ENCODE assay signal across 20 cellular contexts in the genomic region with DNA sequence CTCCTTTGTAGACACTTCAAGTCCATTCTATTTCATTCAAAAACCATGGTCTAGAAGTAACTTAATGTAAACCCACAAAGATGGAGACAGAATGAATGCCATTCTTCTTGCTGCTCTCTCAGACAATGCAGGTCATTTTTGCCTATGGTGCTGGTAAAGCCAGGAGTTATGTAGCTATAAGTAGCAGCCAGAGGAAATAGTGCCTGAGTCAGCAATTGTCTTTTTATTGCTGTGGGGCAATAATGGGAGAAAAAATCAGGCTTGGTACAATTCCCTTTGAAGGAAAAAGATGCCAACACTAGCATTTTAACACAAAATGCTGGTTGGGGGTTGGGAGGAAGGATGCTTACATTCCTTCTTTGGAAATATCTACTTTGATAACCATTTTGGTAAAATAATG. TPM values are rescaled to one million over a fixed set of nuclear protein-coding genes. Genes with fewer than 3 reads are reported as not detected.
A peak's percentile ranks its signal among the peaks of the same experiment; 100 is the strongest.
DNase-seq lines count a peak whose midpoint lies in the region; FAIRE-seq and TF ChIP-seq lines count a peak whose summit lies in the region.
"Had no signal": no experiment of that assay in that cellular context is flagged by ENCODE, and none has a peak within 500 bp of the region (broad histone marks: within the 10 kb centered on the region; RNA-seq: fewer than 3 reads in every experiment).

No MANE protein-coding gene starts in this region.

- TF ChIP-seq CTCF in H9 (conservative IDR thresholded peaks at IDR 0.05) (no peak), endothelial cell of umbilical vein (IDR thresholded peaks at IDR 0.05; ENCODE audit: extremely low read depth in 1 of 2, insufficient read depth in 1 of 2, low read depth in 1 of 2, low read length in 2 of 2) (no peak)

- CTCF ChIA-PET in endothelial cell of umbilical vein (lab: Charles Lee), result interaction anchor here (1.0 to 1.4 kb wide), 4 partner anchors 9 to 43 kb away, joined by 3 to 4 read pairs (median 4); partner anchors contain the start of gene SCN1A

- no peak overlapping the region for H3K23ac ChIP-seq in H9 (ENCODE audit: insufficient read length, low read depth, low read length)
- no peak overlapping the region for H3K23ac ChIP-seq in mesenchymal stem cell (ENCODE audit: low read length in 2 of 2)

- H3T11ph ChIP-seq in H9 (ENCODE audit: low read length), result no peak overlapping the region

- H4K5ac ChIP-seq in H9 (ENCODE audit: insufficient read length, low read depth, low read length), result no peak overlapping the region

- no peak overlapping the region for H3K9ac ChIP-seq in H9 (ENCODE audit: extremely low read depth, insufficient read length, low read length)
- H3K9ac ChIP-seq in endothelial cell of umbilical vein (replicated peaks; ENCODE audit: extremely low read depth, insufficient read depth, low read length), result no peak overlapping the region
- no peak overlapping the region for H3K9ac ChIP-seq in mesenchymal stem cell (ENCODE audit: low read length)
- H3K9ac ChIP-seq: BLaER1 had no signal

- no peak overlapping the region for H3K56ac ChIP-seq in H9 (ENCODE audit: insufficient read length, low read depth, low read length)

- no peaks in the 10 kb centered on the region for H3K4me1 Mint-ChIP-seq in H9
- H3K4me1 Mint-ChIP-seq: CD4-positive, alpha-beta memory T cell had no signal

- H2BK5ac ChIP-seq in H9 (ENCODE audit: insufficient read length, low read length) (no peak overlapping the region), mesenchymal stem cell (ENCODE audit: low read depth, low read length, poor library complexity, severe bottlenecking) (no peak overlapping the region)

- H3K4me3 ChIP-seq in endothelial cell of umbilical vein (replicated peaks in 1 of 3; ENCODE audit: insufficient read depth in 1 of 3, low read depth in 1 of 3, low read length in 3 of 3), result no peak overlapping the region
- no peak overlapping the region for H3K4me3 ChIP-seq in mesenchymal stem cell (ENCODE audit: insufficient read depth in 1 of 2, low read depth in 1 of 2, low read length in 2 of 2)
- H3K4me3 ChIP-seq: BLaER1 had no signal

- no peak overlapping the region for H3K27ac ChIP-seq in H9 (ENCODE audit: insufficient read length, low read depth, low read length)
- H3K27ac ChIP-seq in endothelial cell of umbilical vein (ENCODE audit: insufficient read depth, low read depth, low read length), result no peak overlapping the region
- no peak overlapping the region for H3K27ac ChIP-seq in mesenchymal stem cell (ENCODE audit: low read length, poor library complexity, severe bottlenecking)
- H3K27ac ChIP-seq: BLaER1 had no signal

- H3K23me2 ChIP-seq in H9 (ENCODE audit: insufficient read length, low read depth, low read length, poor library complexity, severe bottlenecking), result no peaks in the 10 kb centered on the region

- no peak overlapping the region for H2BK12ac ChIP-seq in H9 (ENCODE audit: insufficient read length, low read depth, low read length)
- H2BK12ac ChIP-seq in mesenchymal stem cell (ENCODE audit: low read length in 2 of 2), result no peak overlapping the region

- POLR2A ChIA-PET in endothelial cell of umbilical vein (lab: Charles Lee), result no interaction called here

- BruUV-seq in endothelial cell of umbilical vein (replicated peaks; lab: Mats Ljungman, UMichigan), result no TSS peak

- no peaks in the 10 kb centered on the region for H3K79me1 ChIP-seq in H9 (ENCODE audit: insufficient read depth, low read depth, low read length, poor library complexity, severe bottlenecking)
- H3K79me1 ChIP-seq in mesenchymal stem cell (replicated peaks; ENCODE audit: low read length, poor library complexity, severe bottlenecking), result no peaks in the 10 kb centered on the region

- H3K27me3 Mint-ChIP-seq in H9 (ENCODE audit: low read depth), result no peaks in the 10 kb centered on the region

- no peak overlapping the region for H3K27ac Mint-ChIP-seq in H9
- H3K27ac Mint-ChIP-seq: CD14-positive monocyte; CD4-positive, alpha-beta memory T cell had no signal

- H3K4me1 ChIP-seq in H9 (ENCODE audit: insufficient read depth, low read length), result no peaks in the 10 kb centered on the region
- H3K4me1 ChIP-seq in endothelial cell of umbilical vein (ENCODE audit: control insufficient read depth, extremely low read depth, insufficient read depth, low read length), result peaks cover 12% of the 10 kb centered on the region
- no peaks in the 10 kb centered on the region for H3K4me1 ChIP-seq in mesenchymal stem cell (ENCODE audit: control insufficient read depth, insufficient read depth, low read depth, low read length)

- H3K36me3 Mint-ChIP-seq in H9 (ENCODE audit: insufficient read depth in 1 of 3, low read depth in 3 of 3), result no peaks in the 10 kb centered on the region
- H3K36me3 Mint-ChIP-seq: CD4-positive, alpha-beta memory T cell had no signal

- H3K18ac ChIP-seq in H9 (ENCODE audit: insufficient read length, low read depth, low read length), result no peak overlapping the region
- H3K18ac ChIP-seq in mesenchymal stem cell (ENCODE audit: low read depth in 1 of 2, low read length in 2 of 2), result no peak overlapping the region

- no peak overlapping the region for H2BK15ac ChIP-seq in H9 (ENCODE audit: low read depth, low read length)
- H2BK15ac ChIP-seq in mesenchymal stem cell (ENCODE audit: low read depth, poor library complexity, severe bottlenecking), result no peak overlapping the region

- H2AK5ac ChIP-seq in H9 (ENCODE audit: insufficient read length, low read length) (no peak overlapping the region), mesenchymal stem cell (ENCODE audit: low read length, severe bottlenecking) (no peak overlapping the region)

- no peak for TF ChIP-seq POLR2A in endothelial cell of umbilical vein (IDR thresholded peaks at IDR 0.05; ENCODE audit: low read depth, low read length)

- intact Hi-C loops in endothelial cell of umbilical vein (cut with micrococcal nuclease), result no loop called here

- no peaks in the 10 kb centered on the region for H3K9me3 Mint-ChIP-seq in H9
- H3K9me3 Mint-ChIP-seq: CD4-positive, alpha-beta memory T cell had no signal

- no peaks in the 10 kb centered on the region for H3K36me3 ChIP-seq in endothelial cell of umbilical vein (ENCODE audit: control insufficient read depth in 2 of 2, extremely low read depth in 1 of 2, insufficient read depth in 2 of 2, low read length in 2 of 2)
- H3K36me3 ChIP-seq in mesenchymal stem cell (ENCODE audit: control insufficient read depth in 1 of 2, insufficient read depth in 2 of 2, low read depth in 1 of 2, low read length in 2 of 2), result no peaks in the 10 kb centered on the region
- H3K36me3 ChIP-seq: BLaER1 had no signal

- no peaks in the 10 kb centered on the region for H3K27me3 ChIP-seq in H9 (ENCODE audit: insufficient read depth, low read length)
- H3K27me3 ChIP-seq in endothelial cell of umbilical vein (ENCODE audit: control insufficient read depth in 2 of 2, insufficient read depth in 2 of 2, low read length in 2 of 2), result no peaks in the 10 kb centered on the region
- H3K27me3 ChIP-seq in mesenchymal stem cell (ENCODE audit: control insufficient read depth in 1 of 2, insufficient read depth in 1 of 2, low read length in 2 of 2), result no peaks in the 10 kb centered on the region
- H3K27me3 ChIP-seq: BLaER1 had no signal

- H4K20me1 ChIP-seq in H9 (ENCODE audit: control insufficient read depth, insufficient read depth, insufficient read length) (no peaks in the 10 kb centered on the region), endothelial cell of umbilical vein (replicated peaks; ENCODE audit: control insufficient read depth, extremely low read depth, insufficient read depth, low read length) (no peaks in the 10 kb centered on the region)
- H4K20me1 ChIP-seq: BLaER1 had no signal

- H3K4me2 ChIP-seq in H9 (ENCODE audit: insufficient read depth, insufficient read length, low read length) (no peak overlapping the region), endothelial cell of umbilical vein (ENCODE audit: insufficient read depth, low read length) (no peak overlapping the region), mesenchymal stem cell (ENCODE audit: low read length, poor library complexity, severe bottlenecking) (no peak overlapping the region)
- H3K4me2 ChIP-seq: BLaER1 had no signal

- H3K79me2 ChIP-seq in H9 (ENCODE audit: insufficient read depth, low read length), result no peaks in the 10 kb centered on the region
- H3K79me2 ChIP-seq in endothelial cell of umbilical vein (ENCODE audit: control insufficient read depth, insufficient read depth, low read length), result no peaks in the 10 kb centered on the region

- H3K9me1 ChIP-seq in endothelial cell of umbilical vein (replicated peaks; ENCODE audit: control insufficient read depth, extremely low read depth, insufficient read depth, low read length), result no peaks in the 10 kb centered on the region

- no peak overlapping the region for H3K14ac ChIP-seq in H9 (ENCODE audit: insufficient read depth, low read length)
- no peak overlapping the region for H3K14ac ChIP-seq in mesenchymal stem cell (ENCODE audit: low read length in 2 of 2)

- no peaks in the 10 kb centered on the region for H3K9me3 ChIP-seq in H9 (ENCODE audit: control insufficient read depth, low read depth, low read length)
- no peaks in the 10 kb centered on the region for H3K9me3 ChIP-seq in endothelial cell of umbilical vein (replicated peaks; ENCODE audit: control insufficient read depth, insufficient read depth, low read length)
- no peaks in the 10 kb centered on the region for H3K9me3 ChIP-seq in mesenchymal stem cell (ENCODE audit: control insufficient read depth, low read length)
- H3K9me3 ChIP-seq: BLaER1 had no signal

- no peak overlapping the region for H2BK120ac ChIP-seq in H9 (ENCODE audit: low read depth, low read length, poor library complexity, severe bottlenecking)
- no peak overlapping the region for H2BK120ac ChIP-seq in mesenchymal stem cell (ENCODE audit: low read depth, low read length)

- H2BK20ac ChIP-seq in H9 (ENCODE audit: low read depth, low read length, poor library complexity, severe bottlenecking), result peak overlapping the region; percentile 6

- DNase-seq in H9 (no peak), NCI-H69 (lab: John Stamatoyannopoulos, UW) (peak; percentile 34), endothelial cell of umbilical vein (ENCODE audit: low read depth, low spot score) (peak; percentile 61), lung microvascular endothelial cell (ENCODE audit: low read depth in 2 of 2) (peak; percentile 14 to 27), mesenchymal stem cell (no peak), NCI-H2081 treated with DMSO at 0.1 percent for 48 hours (lab: John Stamatoyannopoulos, UW) (no peak), NCI-H524 treated with DMSO at 0.1 percent for 48 hours (lab: John Stamatoyannopoulos, UW) (no peak), SHP77 treated with DMSO at 0.1 percent for 48 hours (lab: John Stamatoyannopoulos, UW) (no peak)
- DNase-seq: CD4-positive, alpha-beta memory T cell; DMS153; DMS79; GDM1; GOT3; H7 had no signal

- no peak overlapping the region for H3K4me3 Mint-ChIP-seq in H9
- H3K4me3 Mint-ChIP-seq: CD14-positive monocyte; CD4-positive, alpha-beta memory T cell had no signal

- no peak for FAIRE-seq in endothelial cell of umbilical vein (lab: Jason Lieb, UNC)
- FAIRE-seq: A204.1, HTR-8/SVneo had no signal

- H4K8ac ChIP-seq in H9 (replicated peaks; ENCODE audit: insufficient read length, low read depth, low read length) (no peak overlapping the region), mesenchymal stem cell (ENCODE audit: low read length) (no peak overlapping the region)

- H4K91ac ChIP-seq in H9 (ENCODE audit: insufficient read length, low read depth, low read length) (no peak overlapping the region), mesenchymal stem cell (ENCODE audit: low read length) (no peak overlapping the region)

- no peak overlapping the region for H3K4ac ChIP-seq in H9 (ENCODE audit: low read depth, low read length)
- no peak overlapping the region for H3K4ac ChIP-seq in mesenchymal stem cell (ENCODE audit: low read depth in 1 of 2, low read length in 2 of 2)

- dilution Hi-C loops in endothelial cell of umbilical vein (cut with MboI; ENCODE audit: extremely low pct_ligation_motif_present, low sequenced_read_pairs), result no loop called here

- no peak overlapping the region for H2AFZ ChIP-seq in H9 (ENCODE audit: low read length)
- no peak overlapping the region for H2AFZ ChIP-seq in endothelial cell of umbilical vein (ENCODE audit: low read depth, low read length)
- no peak overlapping the region for H2AFZ ChIP-seq in mesenchymal stem cell (ENCODE audit: low read depth, low read length)

RNA-seq across cellular contexts. Expression of gene SCN1A, which starts 43.5 kb away (rescaled TPM):
- total RNA-seq in H9 (2021) (0.13 and 0.18 TPM in 2 replicates), endothelial cell of umbilical vein (not detected in 2 replicates), lung microvascular endothelial cell (not detected in 2 replicates)
- polyA plus RNA-seq in endothelial cell of umbilical vein, result not detected in 2 replicates
- 0.01 TPM in 1 of 2 replicates, not detected in the other for polyA plus RNA-seq in endothelial cell of umbilical vein (2011; cell fraction: cytosol; rRNA removed)
- 0.03 and 0.06 TPM in 2 replicates for polyA plus RNA-seq in endothelial cell of umbilical vein (2011; cell fraction: nucleus; rRNA removed)
- polyA plus RNA-seq in endothelial cell of umbilical vein (2012), result not detected in 2 replicates
- polyA minus RNA-seq in endothelial cell of umbilical vein, result not detected in 2 replicates
- polyA minus RNA-seq in endothelial cell of umbilical vein (2011; cell fraction: cytosol; rRNA and poly(A)+ RNA removed), result not detected
- polyA minus RNA-seq in endothelial cell of umbilical vein (2011; cell fraction: nucleus; rRNA and poly(A)+ RNA removed), result 0.05 and 0.24 TPM in 2 replicates
- polyA plus RNA-seq in mesenchymal stem cell (2013, experiment 1 of 2), result not detected
- 0.01 TPM for polyA plus RNA-seq in mesenchymal stem cell (2013, experiment 2 of 2)
- total RNA-seq: CD4-positive, alpha-beta memory T cell; Daoy had no signal
- polyA plus RNA-seq: AG04450; CD14-positive monocyte; CD4-positive, alpha-beta memory T cell had no signal

Comparison
In these comparisons a context has a peak if more than half of its experiments do, and no peak if none do; other contexts are left out.
1. DNase-seq: peak in NCI-H69 (single experiment), endothelial cell of umbilical vein (single experiment) and lung microvascular endothelial cell (2 of 2); none in H9 (single experiment), mesenchymal stem cell (single experiment), NCI-H2081 treated with DMSO at 0.1 percent for 48 hours (single experiment), NCI-H524 treated with DMSO at 0.1 percent for 48 hours (single experiment) and SHP77 treated with DMSO at 0.1 percent for 48 hours (single experiment).